ENCODE assay signal across 24 cellular contexts in genomic region chr3:176714034-176714433, GRCh38.
"Had no signal": no experiment of that assay in that cellular context is flagged by ENCODE, and none has a peak within 500 bp of the region (broad histone marks: within the 10 kb centered on the region; RNA-seq: fewer than 3 reads in every experiment).

No MANE protein-coding gene starts in this region.

- DNase-seq: activated B cell treated with CpG ODN at 0.5 μM for 24 hours; activated CD4-positive, alpha-beta T cell treated with anti-CD3 and anti-CD28 coated beads, Interleukin-2, amount 10 ng/mL, durations not matched to agents 24 days and 14 days; activated CD8-positive, alpha-beta memory T cell treated with anti-CD3 and anti-CD28 coated beads, Interleukin-2, amount 10 ng/mL, durations not matched to agents 7 days and 5 days; activated CD8-positive, alpha-beta T cell treated with anti-CD3 and anti-CD28 coated beads for 36 hours; activated effector memory CD4-positive, alpha-beta T cell treated with anti-CD3 and anti-CD28 coated beads, Interleukin-2, amount 50 U/mL, for 16 hours; activated naive CD4-positive, alpha-beta T cell treated with anti-CD3 and anti-CD28 coated beads, Interleukin-2, amount 10 ng/mL, durations not matched to agents 7 days and 5 days; activated T-cell treated with anti-CD3 and anti-CD28 coated beads for 4 hours; amygdala; foreskin melanocyte; glutamatergic neuron; hippocampal formation; left colon; lower lobe of right lung; naive B cell; occipital lobe; retina; spleen; stimulated activated CD4-positive, alpha-beta T cell treated with anti-CD3 and anti-CD28 coated beads, Interleukin-4, amount 100 ng/mL, for 1 hour; stimulated activated naive CD4-positive, alpha-beta T cell; T-helper 1 cell; testis had no signal

- H3K9me3 Mint-ChIP-seq: activated CD4-positive, alpha-beta T cell treated with anti-CD3 and anti-CD28 coated beads, Interleukin-2, amount 10 ng/mL, durations not matched to agents 24 days and 14 days; activated CD8-positive, alpha-beta T cell treated with anti-CD3 and anti-CD28 coated beads for 36 hours; activated naive CD4-positive, alpha-beta T cell treated with anti-CD3 and anti-CD28 coated beads, Interleukin-2, amount 10 ng/mL, durations not matched to agents 7 days and 5 days; type B pancreatic cell had no signal

- H3K9me3 ChIP-seq: lower lobe of right lung, spleen, testis, vagina had no signal

- H3K4me1 ChIP-seq: lower lobe of right lung, spleen, testis, vagina had no signal

- ATAC-seq: activated CD8-positive, alpha-beta memory T cell treated with anti-CD3 and anti-CD28 coated beads, Interleukin-2, amount 10 ng/mL, durations not matched to agents 7 days and 5 days; activated CD8-positive, alpha-beta T cell treated with anti-CD3 and anti-CD28 coated beads for 36 hours; left colon; lower lobe of right lung had no signal

- H3K27ac ChIP-seq: cardiac muscle cell, lower lobe of right lung, spleen, testis, vagina had no signal

- H3K27ac Mint-ChIP-seq: activated B cell treated with CpG ODN at 0.5 μM for 24 hours; activated CD4-positive, alpha-beta T cell treated with anti-CD3 and anti-CD28 coated beads, Interleukin-2, amount 10 ng/mL, durations not matched to agents 24 days and 14 days; activated CD8-positive, alpha-beta memory T cell treated with anti-CD3 and anti-CD28 coated beads, Interleukin-2, amount 10 ng/mL, durations not matched to agents 7 days and 5 days; activated CD8-positive, alpha-beta T cell treated with anti-CD3 and anti-CD28 coated beads for 36 hours; activated naive CD4-positive, alpha-beta T cell treated with anti-CD3 and anti-CD28 coated beads, Interleukin-2, amount 10 ng/mL, durations not matched to agents 7 days and 5 days; naive B cell; type B pancreatic cell had no signal

- H3K4me3 Mint-ChIP-seq: activated B cell treated with CpG ODN at 0.5 μM for 24 hours; activated CD4-positive, alpha-beta T cell treated with anti-CD3 and anti-CD28 coated beads, Interleukin-2, amount 10 ng/mL, durations not matched to agents 24 days and 14 days; activated CD8-positive, alpha-beta memory T cell treated with anti-CD3 and anti-CD28 coated beads, Interleukin-2, amount 10 ng/mL, durations not matched to agents 7 days and 5 days; activated CD8-positive, alpha-beta T cell treated with anti-CD3 and anti-CD28 coated beads for 36 hours; activated naive CD4-positive, alpha-beta T cell treated with anti-CD3 and anti-CD28 coated beads, Interleukin-2, amount 10 ng/mL, durations not matched to agents 7 days and 5 days; naive B cell; type B pancreatic cell had no signal

- H3K36me3 ChIP-seq: cardiac muscle cell, lower lobe of right lung, spleen, vagina had no signal

- H3K36me3 Mint-ChIP-seq: activated CD8-positive, alpha-beta memory T cell treated with anti-CD3 and anti-CD28 coated beads, Interleukin-2, amount 10 ng/mL, durations not matched to agents 7 days and 5 days; activated naive CD4-positive, alpha-beta T cell treated with anti-CD3 and anti-CD28 coated beads, Interleukin-2, amount 10 ng/mL, durations not matched to agents 7 days and 5 days; naive B cell; type B pancreatic cell had no signal

- H3K27me3 Mint-ChIP-seq: activated B cell treated with CpG ODN at 0.5 μM for 24 hours; activated CD4-positive, alpha-beta T cell treated with anti-CD3 and anti-CD28 coated beads, Interleukin-2, amount 10 ng/mL, durations not matched to agents 24 days and 14 days; activated CD8-positive, alpha-beta memory T cell treated with anti-CD3 and anti-CD28 coated beads, Interleukin-2, amount 10 ng/mL, durations not matched to agents 7 days and 5 days; activated CD8-positive, alpha-beta T cell treated with anti-CD3 and anti-CD28 coated beads for 36 hours; activated naive CD4-positive, alpha-beta T cell treated with anti-CD3 and anti-CD28 coated beads, Interleukin-2, amount 10 ng/mL, durations not matched to agents 7 days and 5 days; naive B cell; type B pancreatic cell had no signal

- H3K4me3 ChIP-seq: cardiac muscle cell, lower lobe of right lung, spleen, testis, vagina had no signal

- H3K4me1 Mint-ChIP-seq: activated B cell treated with CpG ODN at 0.5 μM for 24 hours; activated CD4-positive, alpha-beta T cell treated with anti-CD3 and anti-CD28 coated beads, Interleukin-2, amount 10 ng/mL, durations not matched to agents 24 days and 14 days; activated CD8-positive, alpha-beta memory T cell treated with anti-CD3 and anti-CD28 coated beads, Interleukin-2, amount 10 ng/mL, durations not matched to agents 7 days and 5 days; activated naive CD4-positive, alpha-beta T cell treated with anti-CD3 and anti-CD28 coated beads, Interleukin-2, amount 10 ng/mL, durations not matched to agents 7 days and 5 days; naive B cell had no signal

- H3K27me3 ChIP-seq: cardiac muscle cell, spleen, testis, vagina had no signal
